ENCODE assay signal across 24 cellular contexts in the genomic region with DNA sequence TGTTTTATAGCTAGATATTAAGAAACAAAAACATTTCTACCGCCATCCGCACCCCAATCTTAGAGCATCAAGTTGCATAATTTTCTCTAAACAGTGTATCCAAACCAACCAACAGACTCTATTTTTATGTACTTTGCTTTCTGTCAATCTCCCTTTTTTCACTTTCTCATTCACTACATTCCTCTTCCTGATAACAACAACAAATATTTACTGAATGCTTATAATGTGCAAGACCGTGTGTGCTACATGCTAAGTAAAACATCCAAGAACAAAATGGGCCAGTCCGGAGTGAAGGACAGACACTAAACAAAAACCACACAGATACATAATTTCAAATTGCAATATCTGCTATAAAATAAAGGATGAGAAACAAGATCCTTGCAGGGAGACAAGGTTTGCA. TPM values are rescaled to one million over a fixed set of nuclear protein-coding genes. Genes with fewer than 3 reads are reported as not detected.
A peak's percentile ranks its signal among the peaks of the same experiment; 100 is the strongest.
DNase-seq lines count a peak whose midpoint lies in the region; ATAC-seq and TF ChIP-seq lines count a peak whose summit lies in the region.
"Had no signal": no experiment of that assay in that cellular context is flagged by ENCODE, and none has a peak within 500 bp of the region (broad histone marks: within the 10 kb centered on the region; RNA-seq: fewer than 3 reads in every experiment).

No MANE protein-coding gene starts in this region.

- H3K4me3 ChIP-seq in HEK293 (ENCODE audit: low read depth, low read length) (no peak overlapping the region), duodenal mucosa (ENCODE audit: low read depth in 1 of 2, low read length in 2 of 2) (peak overlapping the region; percentile 11 to 53), right lobe of liver (peak overlapping the region in 1 of 3 donors; percentile 11)
- H3K4me3 ChIP-seq: A549 had no signal

- H3K36me3 ChIP-seq in HEK293 (ENCODE audit: control insufficient read depth in 2 of 2, insufficient read depth in 1 of 2, low read length in 2 of 2) (no peaks in the 10 kb centered on the region), duodenal mucosa (ENCODE audit: control insufficient read depth in 1 of 2, insufficient read depth in 2 of 2, low read length in 2 of 2) (no peaks in the 10 kb centered on the region), right lobe of liver (no peaks in the 10 kb centered on the region)

- CTCF ChIA-PET in HEK293 (lab: Yijun Ruan, JAX) = interaction anchor here (0.6 kb wide), 1 partner anchor 367 kb away, joined by 3 read pairs; no protein-coding TSS in a partner anchor

- 35% methylated on average over 4 of the region's 4 CpGs for whole genome bisulfite sequencing in right lobe of liver (ENCODE audit: insufficient coverage, low coverage, low lambda C conversion rate, missing lambda C conversion rate)

- intact Hi-C loops in right lobe of liver (cut with DNase I) = no loop called here

- H3K4me3 Mint-ChIP-seq in type B pancreatic cell = peak overlapping the region; percentile 52
- no peak overlapping the region for H3K4me3 Mint-ChIP-seq in activated T-helper 17 cell treated with anti-CD3 and anti-CD28 coated beads, Interleukin-2, amount 50 U/mL, for 72 hours

- TF ChIP-seq CTCF in HEK293 (tag by site-specific recombination; IDR thresholded peaks at IDR 0.05) = no peak
- no peak for TF ChIP-seq CTCF in right lobe of liver (IDR thresholded peaks at IDR 0.05)
- no peak for TF ChIP-seq CTCF in type B pancreatic cell (conservative IDR thresholded peaks at IDR 0.05)

- no peak for TF ChIP-seq POLR2A in right lobe of liver (IDR thresholded peaks at IDR 0.05)

- POLR2A ChIA-PET in HEK293 (lab: Yijun Ruan, JAX) = no interaction called here

- H3K4me1 Mint-ChIP-seq in type B pancreatic cell (ENCODE audit: unreplicated experiment) = peaks cover 4% of the 10 kb centered on the region
- no peaks in the 10 kb centered on the region for H3K4me1 Mint-ChIP-seq in activated T-helper 17 cell treated with anti-CD3 and anti-CD28 coated beads, Interleukin-2, amount 50 U/mL, for 72 hours
- H3K4me1 Mint-ChIP-seq: CD4-positive, CD25-positive, alpha-beta regulatory T cell had no signal

- no peak overlapping the region for H3K27ac ChIP-seq in HEK293 (ENCODE audit: extremely low read depth, low read depth, low read length)
- H3K27ac ChIP-seq in duodenal mucosa (ENCODE audit: low read depth, low read length) = no peak overlapping the region
- no peak overlapping the region for H3K27ac ChIP-seq in right lobe of liver
- H3K27ac ChIP-seq: A549 had no signal

- peaks cover 6% of the 10 kb centered on the region for H3K36me3 Mint-ChIP-seq in type B pancreatic cell
- H3K36me3 Mint-ChIP-seq in activated T-helper 17 cell treated with anti-CD3 and anti-CD28 coated beads, Interleukin-2, amount 50 U/mL, for 72 hours (ENCODE audit: low read depth) = no peaks in the 10 kb centered on the region
- H3K36me3 Mint-ChIP-seq: CD4-positive, CD25-positive, alpha-beta regulatory T cell had no signal

- no peak overlapping the region for H3K9ac ChIP-seq in duodenal mucosa (ENCODE audit: low read depth in 1 of 2, low read length in 2 of 2)

- H3K4me1 ChIP-seq in HEK293 (ENCODE audit: control insufficient read depth, insufficient read depth, low read length) (no peaks in the 10 kb centered on the region; the same call in 1 of the 2 replicates), duodenal mucosa (ENCODE audit: control insufficient read depth in 1 of 2, insufficient read depth in 2 of 2, low read length in 2 of 2) (peaks cover 10 to 12% of the 10 kb centered on the region in 2 donors), right lobe of liver (peaks cover 0 to 8% (median 3%) of the 10 kb centered on the region in 4 donors)
- H3K4me1 ChIP-seq: A549 had no signal

- H3K9me3 ChIP-seq in HEK293 (ENCODE audit: control insufficient read depth, insufficient read depth, low read depth, low read length) = no peaks in the 10 kb centered on the region
- peaks cover 0 to 3% of the 10 kb centered on the region in 2 donors for H3K9me3 ChIP-seq in duodenal mucosa (ENCODE audit: control insufficient read depth in 1 of 2, low read length in 2 of 2)
- H3K9me3 ChIP-seq in right lobe of liver = no peaks in the 10 kb centered on the region
- H3K9me3 ChIP-seq: A549 had no signal

- H3K27ac Mint-ChIP-seq in type B pancreatic cell = no peak overlapping the region
- H3K27ac Mint-ChIP-seq in activated T-helper 17 cell treated with anti-CD3 and anti-CD28 coated beads, Interleukin-2, amount 50 U/mL, for 72 hours = no peak overlapping the region
- H3K27ac Mint-ChIP-seq: CD4-positive, CD25-positive, alpha-beta regulatory T cell had no signal

- peaks cover 5% of the 10 kb centered on the region for H3K9me3 Mint-ChIP-seq in type B pancreatic cell
- H3K9me3 Mint-ChIP-seq in activated T-helper 17 cell treated with anti-CD3 and anti-CD28 coated beads, Interleukin-2, amount 50 U/mL, for 72 hours = peaks cover 3% of the 10 kb centered on the region

- no peaks in the 10 kb centered on the region for H3K27me3 Mint-ChIP-seq in type B pancreatic cell
- H3K27me3 Mint-ChIP-seq in activated T-helper 17 cell treated with anti-CD3 and anti-CD28 coated beads, Interleukin-2, amount 50 U/mL, for 72 hours = no peaks in the 10 kb centered on the region
- H3K27me3 Mint-ChIP-seq: CD4-positive, CD25-positive, alpha-beta regulatory T cell had no signal

- ATAC-seq in right lobe of liver (peak; percentile 22 to 66 (median 51)), HG02571 (IDR thresholded peaks at IDR 0.05; ENCODE audit: unreplicated experiment) (no peak)
- no peak for ATAC-seq in activated T-helper 17 cell treated with anti-CD3 and anti-CD28 coated beads, Interleukin-2, amount 50 U/mL, for 72 hours (replicated peaks)
- ATAC-seq: A549, Panc1, SK-N-SH treated with all-trans-retinoic acid at 6 μM for 48 hours had no signal

- DNase-seq in right lobe of liver = no peak
- no peak for DNase-seq in type B pancreatic cell (ENCODE audit: extremely low spot score, unreplicated experiment)
- no peak for DNase-seq in NCI-H1417 (lab: John Stamatoyannopoulos, UW)
- DNase-seq: CD4-positive, CD25-positive, alpha-beta regulatory T cell; COR-L47; DMS153; KG1; MV-4-11; NCI-H1105 treated with DMSO at 0.1 percent for 48 hours; NCI-H1694; NCI-H2081; NCI-H2171; NCI-H345; NCI-H524; NCI-H774; NK-92 treated with Interleukin-12 subunit alpha and Interleukin-12 subunit beta, amount 100 ng/mL, for 24 hours; SIG-M5 had no signal

- H3K27me3 ChIP-seq in duodenal mucosa (ENCODE audit: control insufficient read depth in 1 of 2, insufficient read depth in 2 of 2, low read length in 2 of 2) = no peaks in the 10 kb centered on the region
- no peaks in the 10 kb centered on the region for H3K27me3 ChIP-seq in right lobe of liver

TF ChIP-seq in HEK293, 187 proteins besides CTCF, POLR2A, EP300 and RAD21:
- TF ChIP-seq ZNF555 (tag by site-specific recombination; conservative IDR thresholded peaks at IDR 0.05) (no peak), PRDM1 (tag by site-specific recombination; IDR thresholded peaks at IDR 0.05) (0 out of 2 replicates have a peak, but pooled peaks have one; percentile 26)
TF ChIP-seq in HEK293: peak in this region for 1.

RNA-seq across cellular contexts. Expression of gene SOX6, which starts 38.6 kb away (rescaled TPM):
- total RNA-seq in right lobe of liver (10 to 100 TPM in 2 of 6 experiments, 1 to 10 TPM in 4; 3.3 to 16.1 (median 7.8) TPM), type B pancreatic cell (ENCODE audit: low replicate concordance) (8.7 and 24.9 TPM in 2 replicates)
- total RNA-seq in activated T-helper 17 cell treated with anti-CD3 and anti-CD28 coated beads, Interleukin-2, amount 50 U/mL, for 72 hours = under 1 TPM in 1 of 2 donors, not detected in 1; 0.11 TPM

Comparison
In these comparisons a context has a peak if more than half of its experiments do, and no peak if none do; other contexts are left out.
1. ATAC-seq: peak in right lobe of liver (4 of 4); none in activated T-helper 17 cell treated with anti-CD3 and anti-CD28 coated beads, Interleukin-2, amount 50 U/mL, for 72 hours (single experiment) and HG02571 (single experiment).